In genomic region chr22:38455530-38456271, GRCh38 we compare ENCODE assay signal across 8 cellular contexts. TPM values are rescaled to one million over a fixed set of nuclear protein-coding genes. Genes with fewer than 3 reads are reported as not detected.
DNase-seq lines count a peak whose midpoint lies in the region; ATAC-seq lines count a peak whose summit lies in the region.

No MANE protein-coding gene starts in this region.

- H3K4me3 ChIP-seq in right cardiac atrium (ENCODE audit: low read length), result peak overlapping the region; percentile 78

- H3K27me3 ChIP-seq in right cardiac atrium (ENCODE audit: control insufficient read depth, insufficient read depth), result no peaks in the 10 kb centered on the region

- peaks cover 22% of the 10 kb centered on the region for H3K36me3 Mint-ChIP-seq in T-helper 17 cell (ENCODE audit: low read depth)

- peaks cover 21% of the 10 kb centered on the region for H3K4me1 Mint-ChIP-seq in T-helper 17 cell

- H3K4me1 ChIP-seq in right cardiac atrium (ENCODE audit: control insufficient read depth, insufficient read depth, low read length), result peaks cover 5% of the 10 kb centered on the region

- under 1% methylated on average over 90 of the region's 90 CpGs for whole genome bisulfite sequencing in right cardiac atrium

- intact Hi-C loops in right cardiac atrium (cut with DNase I), result no loop called here

- H3K27me3 Mint-ChIP-seq in T-helper 17 cell, result peaks cover 75% of the 10 kb centered on the region

- H3K9me3 ChIP-seq in T-helper 17 cell (ENCODE audit: control insufficient read depth, low read length, poor library complexity, severe bottlenecking) (no peaks in the 10 kb centered on the region), right cardiac atrium (ENCODE audit: control insufficient read depth, low read length) (no peaks in the 10 kb centered on the region)

- H3K27ac Mint-ChIP-seq in T-helper 17 cell, result no peak overlapping the region

- peak; percentile 41 for ATAC-seq in T-helper 17 cell
- ATAC-seq in right cardiac atrium, result no peak
- ATAC-seq in GM19023 (IDR thresholded peaks at IDR 0.05; ENCODE audit: unreplicated experiment), result no peak

- H3K4me3 Mint-ChIP-seq in T-helper 17 cell, result peak overlapping the region; percentile 88

- DNase-seq in NCI-H748 (lab: John Stamatoyannopoulos, UW; ENCODE audit: unreplicated experiment) (peak; percentile 8), NCI-H748 treated with DMSO at 0.1 percent for 48 hours (lab: John Stamatoyannopoulos, UW) (no peak), T-helper 17 cell (no peak), right cardiac atrium (peak in 2 of 3 donors; percentile 49 to 79), mesenteric fat pad (ENCODE audit: low spot score) (no peak), occipital lobe (lab: John Stamatoyannopoulos, UW) (no peak)
- DNase-seq in stimulated activated CD8-positive, alpha-beta memory T cell treated with anti-CD3 and anti-CD28 coated beads, Interleukin-4, amount 100 ng/mL, for 48 hours, result peak; percentile 40

- peak overlapping the region; percentile 43 for H3K27ac ChIP-seq in right cardiac atrium (ENCODE audit: low read length)

RNA-seq across cellular contexts. Expression of gene KCNJ4, which starts 0.7 kb away (rescaled TPM):
- total RNA-seq in T-helper 17 cell (not detected), right cardiac atrium (10 to 100 TPM; 15.7 to 40.5 (median 31.3) TPM), mesenteric fat pad (not detected), occipital lobe (9.7 TPM)
- 40.4 TPM for polyA plus RNA-seq in right cardiac atrium

RNA-seq across cellular contexts. Expression of gene KDELR3, which starts 12.2 kb away (rescaled TPM):
- total RNA-seq in T-helper 17 cell (not detected), right cardiac atrium (1 to 10 TPM; 5.0 to 8.3 (median 7.4) TPM), mesenteric fat pad (19.0 TPM), occipital lobe (0.94 TPM)
- polyA plus RNA-seq in right cardiac atrium, result 7.9 TPM

RNA-seq across cellular contexts. Expression of gene DDX17, which starts 50.4 kb away (rescaled TPM):
- total RNA-seq in T-helper 17 cell, result 100 to 1,000 TPM; 526 to 546 TPM
- 100 to 1,000 TPM; 216 to 253 (median 238) TPM for total RNA-seq in right cardiac atrium
- polyA plus RNA-seq in right cardiac atrium, result 134 TPM
- 280 TPM for total RNA-seq in mesenteric fat pad
- 646 TPM for total RNA-seq in occipital lobe

Comparison
In these comparisons a context has a peak if more than half of its experiments do, and no peak if none do; other contexts are left out.
1. DNase-seq: peak in NCI-H748 (single experiment), right cardiac atrium (2 of 3) and stimulated activated CD8-positive, alpha-beta memory T cell treated with anti-CD3 and anti-CD28 coated beads, Interleukin-4, amount 100 ng/mL, for 48 hours (single experiment); none in NCI-H748 treated with DMSO at 0.1 percent for 48 hours (single experiment), T-helper 17 cell (0 of 3), mesenteric fat pad (single experiment) and occipital lobe (single experiment).
2. RNA of gene KCNJ4, which starts 0.7 kb away (total RNA-seq): 15.7 to 40.5 TPM in right cardiac atrium and 9.7 TPM in occipital lobe (single experiment); not detected in T-helper 17 cell and not detected in mesenteric fat pad (single experiment); every median in the first group is over 10 times any median in the second.